ENCODE assay signal across 18 cellular contexts in the genomic region with DNA sequence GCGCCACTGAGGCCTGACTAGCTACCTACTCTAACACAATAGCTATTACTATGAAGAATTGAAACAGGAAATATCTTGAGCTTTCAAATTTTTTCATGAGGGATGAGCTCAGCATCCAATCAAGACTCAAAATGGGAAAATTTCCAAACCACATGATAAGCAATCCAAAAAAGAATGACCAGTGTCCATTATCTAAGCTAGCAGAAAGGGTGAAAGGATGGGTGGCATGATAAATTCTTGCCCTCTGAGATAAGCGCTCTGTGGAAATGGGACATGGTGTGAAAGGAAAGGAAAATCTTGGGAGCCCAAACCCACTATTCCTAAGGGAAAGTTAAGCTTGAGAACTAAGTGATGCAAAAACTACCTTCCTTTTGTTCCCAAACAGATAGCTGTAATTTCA.
"Had no signal": no experiment of that assay in that cellular context is flagged by ENCODE, and none has a peak within 500 bp of the region (broad histone marks: within the 10 kb centered on the region; RNA-seq: fewer than 3 reads in every experiment).

No MANE protein-coding gene starts in this region.

- H3K4me1 Mint-ChIP-seq: activated CD4-positive, alpha-beta memory T cell treated with anti-CD3 and anti-CD28 coated beads, Interleukin-2, amount 10 ng/mL, durations not matched to agents 7 days and 5 days; memory B cell had no signal

- H3K4me3 ChIP-seq: esophagus muscularis mucosa, heart left ventricle, left lung, ovary, upper lobe of right lung had no signal

- H3K27me3 ChIP-seq: esophagus muscularis mucosa, foreskin keratinocyte, heart left ventricle, left lung, ovary, upper lobe of right lung had no signal

- H3K27me3 Mint-ChIP-seq: activated CD4-positive, alpha-beta memory T cell treated with anti-CD3 and anti-CD28 coated beads, Interleukin-2, amount 10 ng/mL, durations not matched to agents 7 days and 5 days; activated naive CD8-positive, alpha-beta T cell treated with anti-CD3 and anti-CD28 coated beads for 36 hours; memory B cell had no signal

- H3K9me3 ChIP-seq: esophagus muscularis mucosa, heart left ventricle, left lung, ovary, upper lobe of right lung had no signal

- ATAC-seq: activated T-cell treated with anti-CD3 and anti-CD28 coated beads, Interleukin-2, amount 50 U/mL, for 72 hours; foreskin keratinocyte; heart left ventricle; left lung; T-helper 17 cell; upper lobe of right lung had no signal

- DNase-seq: activated CD4-positive, alpha-beta memory T cell treated with anti-CD3 and anti-CD28 coated beads, Interleukin-2, amount 10 ng/mL, durations not matched to agents 7 days and 5 days; activated CD8-positive, alpha-beta memory T cell treated with anti-CD3 and anti-CD28 coated beads, Interleukin-2, amount 50 U/mL, for 4 hours; activated gamma-delta T cell treated with Interleukin-2 at 50 U/mL for 16 hours; activated naive CD8-positive, alpha-beta T cell treated with anti-CD3 and anti-CD28 coated beads for 36 hours; activated T-cell treated with anti-CD3 and anti-CD28 coated beads, Interleukin-2, amount 50 U/mL, for 72 hours; aorta; foreskin keratinocyte; heart left ventricle; islet precursor cell; left lung; ovary; stimulated activated CD4-positive, alpha-beta T cell treated with anti-CD3 and anti-CD28 coated beads, Interleukin-2, amount 100 ng/mL, for 48 hours; stimulated activated CD8-positive, alpha-beta memory T cell treated with anti-CD3 and anti-CD28 coated beads, Interleukin-4, amount 100 ng/mL, for 48 hours; T-helper 17 cell; upper lobe of right lung had no signal

- H3K27ac Mint-ChIP-seq: activated CD4-positive, alpha-beta memory T cell treated with anti-CD3 and anti-CD28 coated beads, Interleukin-2, amount 10 ng/mL, durations not matched to agents 7 days and 5 days; activated naive CD8-positive, alpha-beta T cell treated with anti-CD3 and anti-CD28 coated beads for 36 hours; activated T-cell treated with anti-CD3 and anti-CD28 coated beads, Interleukin-2, amount 50 U/mL, for 72 hours; memory B cell; stimulated activated naive CD8-positive, alpha-beta T cell treated with anti-CD3 and anti-CD28 coated beads, Interleukin-15, Interleukin-2, amounts not matched to agents 100 ng/mL and 50 ng/mL, for 24 hours; T-helper 17 cell had no signal

- H3K9me3 Mint-ChIP-seq: activated CD4-positive, alpha-beta memory T cell treated with anti-CD3 and anti-CD28 coated beads, Interleukin-2, amount 10 ng/mL, durations not matched to agents 7 days and 5 days; activated naive CD8-positive, alpha-beta T cell treated with anti-CD3 and anti-CD28 coated beads for 36 hours; activated T-cell treated with anti-CD3 and anti-CD28 coated beads, Interleukin-2, amount 50 U/mL, for 72 hours; memory B cell; stimulated activated naive CD8-positive, alpha-beta T cell treated with anti-CD3 and anti-CD28 coated beads, Interleukin-15, Interleukin-2, amounts not matched to agents 100 ng/mL and 50 ng/mL, for 24 hours had no signal

- H3K36me3 Mint-ChIP-seq: activated naive CD8-positive, alpha-beta T cell treated with anti-CD3 and anti-CD28 coated beads for 36 hours; memory B cell had no signal

- H3K27ac ChIP-seq: esophagus muscularis mucosa, foreskin keratinocyte, heart left ventricle, left lung, ovary, upper lobe of right lung had no signal

- H3K4me3 Mint-ChIP-seq: activated CD4-positive, alpha-beta memory T cell treated with anti-CD3 and anti-CD28 coated beads, Interleukin-2, amount 10 ng/mL, durations not matched to agents 7 days and 5 days; activated naive CD8-positive, alpha-beta T cell treated with anti-CD3 and anti-CD28 coated beads for 36 hours; activated T-cell treated with anti-CD3 and anti-CD28 coated beads, Interleukin-2, amount 50 U/mL, for 72 hours; memory B cell; stimulated activated naive CD8-positive, alpha-beta T cell treated with anti-CD3 and anti-CD28 coated beads, Interleukin-15, Interleukin-2, amounts not matched to agents 100 ng/mL and 50 ng/mL, for 24 hours; T-helper 17 cell had no signal
